ENCODE assay signal across 23 cellular contexts in the genomic region with DNA sequence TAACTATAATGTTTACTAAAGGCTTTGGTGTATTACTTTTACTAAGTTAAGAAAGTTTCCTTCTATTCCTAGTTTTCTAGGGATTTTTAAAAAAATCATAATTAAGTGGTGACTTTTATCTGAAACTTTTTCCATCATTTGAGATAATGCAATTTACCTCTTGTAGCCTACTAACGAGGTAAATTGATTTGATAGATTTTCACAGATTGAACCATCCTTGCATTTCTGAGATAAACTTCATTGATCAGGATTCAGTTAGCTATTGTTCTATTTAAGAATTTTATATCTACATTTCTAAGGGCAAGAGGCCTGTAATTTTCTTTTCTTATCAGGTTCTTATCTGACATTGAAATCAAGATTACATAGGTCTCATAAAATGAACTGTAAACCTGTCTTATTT.
"Had no signal": no experiment of that assay in that cellular context is flagged by ENCODE, and none has a peak within 500 bp of the region (broad histone marks: within the 10 kb centered on the region; RNA-seq: fewer than 3 reads in every experiment).

No MANE protein-coding gene starts in this region.

- DNase-seq: colonic mucosa; cortex of kidney; effector CD8-positive, alpha-beta T cell; effector memory CD8-positive, alpha-beta T cell; heart left ventricle; hypothalamus; immature natural killer cell; islet precursor cell; kidney; kidney glomerular epithelial cell; left lung; left ventricle myocardium superior; lower lobe of right lung; mesenchymal stem cell; mucosa of descending colon; naive B cell; naive thymus-derived CD8-positive, alpha-beta T cell had no signal

- H3K27me3 ChIP-seq: colonic mucosa, esophagus muscularis mucosa, foreskin keratinocyte, gastroesophageal sphincter, heart left ventricle, hepatocyte, left lung had no signal

- ATAC-seq: effector memory CD8-positive, alpha-beta T cell; foreskin keratinocyte; gastroesophageal sphincter; heart left ventricle; left lung; left ventricle myocardium superior; lower lobe of right lung; mucosa of descending colon; naive thymus-derived CD8-positive, alpha-beta T cell had no signal

- H2AFZ ChIP-seq: hepatocyte had no signal

- H3K36me3 ChIP-seq: colonic mucosa, esophagus muscularis mucosa, gastroesophageal sphincter, heart left ventricle, left lung, lower lobe of right lung had no signal

- H3K27ac ChIP-seq: colonic mucosa, esophagus muscularis mucosa, foreskin keratinocyte, gastroesophageal sphincter, heart left ventricle, hepatocyte, left lung, lower lobe of right lung had no signal

- H3K4me3 ChIP-seq: colonic mucosa, esophagus muscularis mucosa, gastroesophageal sphincter, heart left ventricle, hepatocyte, left lung, lower lobe of right lung, mucosa of descending colon had no signal

- H3K9me3 ChIP-seq: colonic mucosa had no signal

- H3K4me1 ChIP-seq: colonic mucosa, esophagus muscularis mucosa, foreskin keratinocyte, gastroesophageal sphincter, heart left ventricle, left lung, lower lobe of right lung had no signal

- FAIRE-seq: endothelial cell of umbilical vein, frontal cortex, kidney had no signal

- H3K4me2 ChIP-seq: hepatocyte had no signal
